In the genomic region with DNA sequence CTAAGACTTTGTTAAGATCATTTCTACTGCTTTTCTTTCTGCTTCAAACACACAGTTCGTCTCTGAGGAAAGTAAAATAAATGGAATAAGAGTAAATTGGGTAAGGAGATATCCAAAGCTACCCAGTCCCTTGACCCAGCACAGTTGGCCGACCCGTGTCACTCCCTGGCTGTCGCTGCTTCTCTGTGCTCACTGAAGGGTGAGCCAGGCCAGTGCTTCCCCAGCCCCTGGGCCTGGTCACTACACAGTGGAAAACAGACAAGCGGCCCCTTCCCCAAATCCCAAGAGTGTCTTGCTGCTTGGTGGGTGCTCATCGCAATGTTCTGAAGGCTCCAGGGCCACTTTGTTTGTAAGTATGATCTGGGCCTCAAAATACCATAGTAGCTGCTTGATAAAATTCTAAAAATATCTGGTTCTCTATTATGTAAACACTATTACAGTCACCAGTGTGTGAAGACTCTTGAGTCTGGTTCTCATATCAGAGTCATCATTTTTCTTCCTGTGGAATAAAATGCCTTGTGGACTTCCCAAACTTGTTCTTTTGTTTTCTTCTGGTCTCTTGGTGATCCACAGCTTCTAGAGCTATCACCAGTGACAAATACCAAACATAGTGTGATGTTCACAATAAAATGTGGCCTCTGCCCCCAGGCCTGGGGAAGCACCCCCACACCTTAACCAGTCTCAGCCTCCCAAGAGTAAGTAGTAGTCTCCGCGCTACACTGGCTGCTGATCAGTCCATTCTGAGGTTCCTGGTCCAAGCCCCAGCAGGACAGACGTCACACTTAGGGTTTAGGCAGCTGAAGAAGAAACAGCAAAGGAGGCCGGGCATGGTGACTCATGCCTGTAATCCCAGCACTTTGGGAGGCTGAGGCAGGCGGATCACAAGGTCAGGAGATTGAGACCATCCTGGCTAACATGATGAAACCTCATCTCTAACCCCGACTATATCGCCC, we compare ENCODE assay signal across 1 cellular context.
TF ChIP-seq lines count a peak whose summit lies in the region.

No MANE protein-coding gene starts in this region.

TF ChIP-seq in HepG2, 621 proteins besides CTCF, POLR2A, EP300 and RAD21 (continued from another document):
- TF ChIP-seq, protein P1, sequence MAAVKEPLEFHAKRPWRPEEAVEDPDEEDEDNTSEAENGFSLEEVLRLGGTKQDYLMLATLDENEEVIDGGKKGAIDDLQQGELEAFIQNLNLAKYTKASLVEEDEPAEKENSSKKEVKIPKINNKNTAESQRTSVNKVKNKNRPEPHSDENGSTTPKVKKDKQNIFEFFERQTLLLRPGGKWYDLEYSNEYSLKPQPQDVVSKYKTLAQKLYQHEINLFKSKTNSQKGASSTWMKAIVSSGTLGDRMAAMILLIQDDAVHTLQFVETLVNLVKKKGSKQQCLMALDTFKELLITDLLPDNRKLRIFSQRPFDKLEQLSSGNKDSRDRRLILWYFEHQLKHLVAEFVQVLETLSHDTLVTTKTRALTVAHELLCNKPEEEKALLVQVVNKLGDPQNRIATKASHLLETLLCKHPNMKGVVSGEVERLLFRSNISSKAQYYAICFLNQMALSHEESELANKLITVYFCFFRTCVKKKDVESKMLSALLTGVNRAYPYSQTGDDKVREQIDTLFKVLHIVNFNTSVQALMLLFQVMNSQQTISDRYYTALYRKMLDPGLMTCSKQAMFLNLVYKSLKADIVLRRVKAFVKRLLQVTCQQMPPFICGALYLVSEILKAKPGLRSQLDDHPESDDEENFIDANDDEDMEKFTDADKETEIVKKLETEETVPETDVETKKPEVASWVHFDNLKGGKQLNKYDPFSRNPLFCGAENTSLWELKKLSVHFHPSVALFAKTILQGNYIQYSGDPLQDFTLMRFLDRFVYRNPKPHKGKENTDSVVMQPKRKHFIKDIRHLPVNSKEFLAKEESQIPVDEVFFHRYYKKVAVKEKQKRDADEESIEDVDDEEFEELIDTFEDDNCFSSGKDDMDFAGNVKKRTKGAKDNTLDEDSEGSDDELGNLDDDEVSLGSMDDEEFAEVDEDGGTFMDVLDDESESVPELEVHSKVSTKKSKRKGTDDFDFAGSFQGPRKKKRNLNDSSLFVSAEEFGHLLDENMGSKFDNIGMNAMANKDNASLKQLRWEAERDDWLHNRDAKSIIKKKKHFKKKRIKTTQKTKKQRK (IDR thresholded peaks at IDR 0.05; ENCODE audit: low read length) = no peak
- TF ChIP-seq, protein P2, sequence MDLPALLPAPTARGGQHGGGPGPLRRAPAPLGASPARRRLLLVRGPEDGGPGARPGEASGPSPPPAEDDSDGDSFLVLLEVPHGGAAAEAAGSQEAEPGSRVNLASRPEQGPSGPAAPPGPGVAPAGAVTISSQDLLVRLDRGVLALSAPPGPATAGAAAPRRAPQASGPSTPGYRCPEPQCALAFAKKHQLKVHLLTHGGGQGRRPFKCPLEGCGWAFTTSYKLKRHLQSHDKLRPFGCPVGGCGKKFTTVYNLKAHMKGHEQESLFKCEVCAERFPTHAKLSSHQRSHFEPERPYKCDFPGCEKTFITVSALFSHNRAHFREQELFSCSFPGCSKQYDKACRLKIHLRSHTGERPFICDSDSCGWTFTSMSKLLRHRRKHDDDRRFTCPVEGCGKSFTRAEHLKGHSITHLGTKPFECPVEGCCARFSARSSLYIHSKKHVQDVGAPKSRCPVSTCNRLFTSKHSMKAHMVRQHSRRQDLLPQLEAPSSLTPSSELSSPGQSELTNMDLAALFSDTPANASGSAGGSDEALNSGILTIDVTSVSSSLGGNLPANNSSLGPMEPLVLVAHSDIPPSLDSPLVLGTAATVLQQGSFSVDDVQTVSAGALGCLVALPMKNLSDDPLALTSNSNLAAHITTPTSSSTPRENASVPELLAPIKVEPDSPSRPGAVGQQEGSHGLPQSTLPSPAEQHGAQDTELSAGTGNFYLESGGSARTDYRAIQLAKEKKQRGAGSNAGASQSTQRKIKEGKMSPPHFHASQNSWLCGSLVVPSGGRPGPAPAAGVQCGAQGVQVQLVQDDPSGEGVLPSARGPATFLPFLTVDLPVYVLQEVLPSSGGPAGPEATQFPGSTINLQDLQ (CRISPR knock-in tag; IDR thresholded peaks at IDR 0.05) = no peak
- no peak for TF ChIP-seq MYNN (CRISPR knock-in tag; IDR thresholded peaks at IDR 0.05; ENCODE audit: low read depth)
- TF ChIP-seq KLF9 (CRISPR knock-in tag; IDR thresholded peaks at IDR 0.05; ENCODE audit: low read depth) = no peak
- TF ChIP-seq MAFK (conservative IDR thresholded peaks at IDR 0.05 in 1 of 2, IDR thresholded peaks at IDR 0.05 in 1 of 2; ENCODE audit: low read length in 2 of 2) = no peak
- TF ChIP-seq IKZF4 (CRISPR knock-in tag; IDR thresholded peaks at IDR 0.05; ENCODE audit: borderline replicate concordance, low read depth, not compliant biosample characterization) = no peak
- no peak for TF ChIP-seq SP2 (CRISPR knock-in tag; IDR thresholded peaks at IDR 0.05)
- no peak for TF ChIP-seq KDM6A (CRISPR knock-in tag; IDR thresholded peaks at IDR 0.05; ENCODE audit: low read depth)
- TF ChIP-seq ZNF781 (CRISPR knock-in tag; IDR thresholded peaks at IDR 0.05; ENCODE audit: borderline replicate concordance, not compliant biosample characterization) = no peak
- no peak for TF ChIP-seq TEAD3 (CRISPR knock-in tag; optimal IDR thresholded peaks at IDR 0.05; ENCODE audit: borderline replicate concordance)
- TF ChIP-seq, protein P3, sequence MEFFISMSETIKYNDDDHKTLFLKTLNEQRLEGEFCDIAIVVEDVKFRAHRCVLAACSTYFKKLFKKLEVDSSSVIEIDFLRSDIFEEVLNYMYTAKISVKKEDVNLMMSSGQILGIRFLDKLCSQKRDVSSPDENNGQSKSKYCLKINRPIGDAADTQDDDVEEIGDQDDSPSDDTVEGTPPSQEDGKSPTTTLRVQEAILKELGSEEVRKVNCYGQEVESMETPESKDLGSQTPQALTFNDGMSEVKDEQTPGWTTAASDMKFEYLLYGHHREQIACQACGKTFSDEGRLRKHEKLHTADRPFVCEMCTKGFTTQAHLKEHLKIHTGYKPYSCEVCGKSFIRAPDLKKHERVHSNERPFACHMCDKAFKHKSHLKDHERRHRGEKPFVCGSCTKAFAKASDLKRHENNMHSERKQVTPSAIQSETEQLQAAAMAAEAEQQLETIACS (CRISPR knock-in tag; IDR thresholded peaks at IDR 0.05) = no peak
- no peak for TF ChIP-seq MIER3 (CRISPR knock-in tag; IDR thresholded peaks at IDR 0.05; ENCODE audit: borderline replicate concordance)
- no peak for TF ChIP-seq ZFP41 (CRISPR knock-in tag; IDR thresholded peaks at IDR 0.05; ENCODE audit: borderline replicate concordance)
- TF ChIP-seq TBP (CRISPR knock-in tag; IDR thresholded peaks at IDR 0.05) = no peak
- TF ChIP-seq ZNF468 (CRISPR knock-in tag; IDR thresholded peaks at IDR 0.05) = no peak
- TF ChIP-seq SPEN (CRISPR knock-in tag; IDR thresholded peaks at IDR 0.05; ENCODE audit: low read depth) = no peak
- TF ChIP-seq MEF2D (CRISPR knock-in tag; IDR thresholded peaks at IDR 0.05) = no peak
